In the genomic region with DNA sequence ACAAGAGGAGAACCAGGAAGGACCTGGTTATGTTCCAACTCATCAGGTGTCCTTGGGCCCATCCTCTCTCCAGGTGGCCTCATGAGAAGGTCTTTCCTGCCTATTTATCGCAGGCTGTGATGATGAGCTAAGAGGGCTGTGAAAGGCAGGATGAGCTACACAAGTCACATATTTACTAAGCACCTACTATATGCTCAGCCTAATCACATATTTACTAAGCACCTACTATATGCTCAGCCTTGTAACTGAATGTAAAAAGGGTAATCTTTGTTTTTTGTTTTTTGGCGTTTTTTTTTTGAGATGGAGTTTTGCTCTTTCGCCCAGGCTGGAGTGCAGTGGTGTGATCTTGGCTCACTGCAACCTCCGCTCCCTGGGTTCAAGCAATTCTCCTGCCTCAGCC, we compare ENCODE assay signal across 17 cellular contexts. TPM values are rescaled to one million over a fixed set of nuclear protein-coding genes. Genes with fewer than 3 reads are reported as not detected.
A peak's percentile ranks its signal among the peaks of the same experiment; 100 is the strongest.
DNase-seq lines count a peak whose midpoint lies in the region; ATAC-seq and TF ChIP-seq lines count a peak whose summit lies in the region.
"Had no signal": no experiment of that assay in that cellular context is flagged by ENCODE, and none has a peak within 500 bp of the region (broad histone marks: within the 10 kb centered on the region; RNA-seq: fewer than 3 reads in every experiment).

No MANE protein-coding gene starts in this region.

- POLR2A ChIA-PET in HEK293 (lab: Yijun Ruan, JAX) (interaction anchor here (0.6 kb wide), 1 partner anchor 158 kb away, joined by 3 read pairs; a partner anchor contains a TSS), OCI-LY7 (lab: Charles Lee) (no interaction called here)

- in situ Hi-C loops in gastrocnemius medialis (cut with MboI; ENCODE audit: low sequenced_read_pairs in 4 of 4): no loop called here

- H3K9me3 ChIP-seq in HEK293 (ENCODE audit: control insufficient read depth, insufficient read depth, low read depth, low read length) (no peaks in the 10 kb centered on the region), OCI-LY7 (ENCODE audit: low read length) (no peaks in the 10 kb centered on the region; the same call in 1 of the 2 replicates), gastrocnemius medialis (no peaks in the 10 kb centered on the region), right cardiac atrium (ENCODE audit: control insufficient read depth, low read length) (no peaks in the 10 kb centered on the region)

- ATAC-seq in gastrocnemius medialis (no peak), GM21723 (IDR thresholded peaks at IDR 0.05; ENCODE audit: unreplicated experiment) (no peak), right cardiac atrium (no peak)
- ATAC-seq: GM12878, GM23338, HepG2 had no signal

- H3K27ac ChIP-seq in HEK293 (ENCODE audit: extremely low read depth, low read depth, low read length): no peak overlapping the region
- no peak overlapping the region for H3K27ac ChIP-seq in OCI-LY7 (ENCODE audit: low read depth, low read length, poor library complexity, severe bottlenecking)
- peak overlapping the region; percentile 33 to 78 (median 78) for H3K27ac ChIP-seq in gastrocnemius medialis
- H3K27ac ChIP-seq in right cardiac atrium (ENCODE audit: low read length): no peak overlapping the region
- H3K27ac ChIP-seq: BLaER1 had no signal

- H3K79me2 ChIP-seq in OCI-LY7 (ENCODE audit: insufficient read depth, low read depth, low read length): no peaks in the 10 kb centered on the region

- WGBS in right cardiac atrium: 96% methylated on average over 4 of the region's 4 CpGs

- H3K4me1 ChIP-seq in HEK293 (ENCODE audit: control insufficient read depth, insufficient read depth, low read length) (peaks cover 7% of the 10 kb centered on the region), OCI-LY7 (ENCODE audit: insufficient read depth, low read length, poor library complexity, severe bottlenecking) (peaks cover 95% of the 10 kb centered on the region), gastrocnemius medialis (peaks cover 53 to 68% of the 10 kb centered on the region in 2 donors), right cardiac atrium (ENCODE audit: control insufficient read depth, insufficient read depth, low read length) (peaks cover 11% of the 10 kb centered on the region)

- H4K20me1 ChIP-seq in OCI-LY7 (ENCODE audit: insufficient read depth, low read length): no peaks in the 10 kb centered on the region

- peak overlapping the region; percentile 5; the same call in 1 of the 2 replicates for H3K4me2 ChIP-seq in OCI-LY7 (ENCODE audit: low read length)
- H3K4me2 ChIP-seq: BLaER1, GM23338 had no signal

- no peak overlapping the region for H2AFZ ChIP-seq in OCI-LY7 (ENCODE audit: low read length)
- H2AFZ ChIP-seq: GM23338 had no signal

- no peaks in the 10 kb centered on the region for H3K9me2 ChIP-seq in OCI-LY7 (ENCODE audit: insufficient read depth, low read length)

- TF ChIP-seq POLR2A in gastrocnemius medialis (IDR thresholded peaks at IDR 0.05): no peak

- H3K27me3 ChIP-seq in gastrocnemius medialis (no peaks in the 10 kb centered on the region), right cardiac atrium (ENCODE audit: control insufficient read depth, insufficient read depth) (no peaks in the 10 kb centered on the region)

- H3K4me3 ChIP-seq in HEK293 (ENCODE audit: low read depth, low read length) (no peak overlapping the region), OCI-LY7 (ENCODE audit: low read depth, low read length, poor library complexity, severe bottlenecking) (no peak overlapping the region), gastrocnemius medialis (no peak overlapping the region), right cardiac atrium (ENCODE audit: low read length) (no peak overlapping the region)
- H3K4me3 ChIP-seq: BLaER1, GM12878, GM23338 had no signal

- no peaks in the 10 kb centered on the region for H3K36me3 ChIP-seq in HEK293 (ENCODE audit: control insufficient read depth in 2 of 2, insufficient read depth in 1 of 2, low read length in 2 of 2)
- H3K36me3 ChIP-seq in OCI-LY7 (ENCODE audit: insufficient read depth, low read length): peaks cover 3% of the 10 kb centered on the region
- H3K36me3 ChIP-seq in gastrocnemius medialis: no peaks in the 10 kb centered on the region
- H3K36me3 ChIP-seq: BLaER1 had no signal

- TF ChIP-seq CTCF in HEK293 (tag by site-specific recombination; IDR thresholded peaks at IDR 0.05): no peak
- TF ChIP-seq CTCF in OCI-LY7 (conservative IDR thresholded peaks at IDR 0.05; ENCODE audit: low read length): no peak
- TF ChIP-seq CTCF in gastrocnemius medialis (IDR thresholded peaks at IDR 0.05 in 4 of 5, conservative IDR thresholded peaks at IDR 0.05 in 1 of 5): no peak

- peak; percentile 26 for DNase-seq in NCI-H146 (lab: John Stamatoyannopoulos, UW)
- no peak for DNase-seq in NCI-H146 treated with DMSO at 0.1 percent for 48 hours (lab: John Stamatoyannopoulos, UW; ENCODE audit: unreplicated experiment)
- DNase-seq in OCI-LY7 (ENCODE audit: low spot score): no peak
- DNase-seq in gastrocnemius medialis: no peak
- DNase-seq in right cardiac atrium: no peak
- DNase-seq: 8988T; AML-193; CD8-positive, alpha-beta memory T cell; DMS79; H7 had no signal

- no TSS peak for BruUV-seq in OCI-LY7 (replicated peaks; lab: Mats Ljungman, UMichigan)

- CTCF ChIA-PET in HEK293 (lab: Yijun Ruan, JAX): interaction anchor here (0.7 kb wide), 1 partner anchor 14 kb away, joined by 4 read pairs; no protein-coding TSS in a partner anchor
- CTCF ChIA-PET in OCI-LY7 (lab: Charles Lee; ENCODE audit: unreplicated experiment): no interaction called here

- intact Hi-C loops in OCI-LY7 (cut with micrococcal nuclease; ENCODE audit: unreplicated experiment) (no loop called here), gastrocnemius medialis (cut with DNase I; ENCODE audit: low total_unique reads) (no loop called here), right cardiac atrium (cut with DNase I) (no loop called here)

TF ChIP-seq in HEK293, 187 proteins besides CTCF, POLR2A, EP300 and RAD21:
- TF ChIP-seq TRIM28 (IDR thresholded peaks at IDR 0.05; ENCODE audit: borderline replicate concordance, low read length): no peak
- TF ChIP-seq ZNF664 (tag by site-specific recombination; IDR thresholded peaks at IDR 0.05): peak; percentile 96

RNA-seq across cellular contexts. Expression of a gene that starts 44.2 kb away (rescaled TPM):
- not detected in 2 replicates for total RNA-seq in OCI-LY7 (2014; rRNA removed; shearing (Covaris generic))
- total RNA-seq in OCI-LY7 (2022): not detected in 2 replicates
- under 1 TPM in 1 of 4 donors, not detected in 3; 0.03 TPM for total RNA-seq in gastrocnemius medialis
- under 1 TPM in 1 of 4 donors, not detected in 3; 0.03 TPM for total RNA-seq in right cardiac atrium
- 0.02 TPM for polyA plus RNA-seq in right cardiac atrium
- total RNA-seq: CD8-positive, alpha-beta memory T cell; G401; GM12878; H7 had no signal
- polyA plus RNA-seq: CD8-positive, alpha-beta memory T cell; HepG2 had no signal

RNA-seq across cellular contexts. Expression of a gene that starts 54.4 kb away (rescaled TPM):
- total RNA-seq in OCI-LY7 (2014; rRNA removed; shearing (Covaris generic)): 5.8 and 6.1 TPM in 2 replicates
- total RNA-seq in OCI-LY7 (2022) (12.2 and 12.8 TPM in 2 replicates), gastrocnemius medialis (100 to 1,000 TPM; 104 to 220 (median 128) TPM), right cardiac atrium (10 to 100 TPM; 17.7 to 46.4 (median 37.0) TPM)
- 33.4 TPM for polyA plus RNA-seq in right cardiac atrium

Comparison
In these comparisons a context has a peak if more than half of its experiments do, and no peak if none do; other contexts are left out.
1. H3K27ac ChIP-seq: peak in gastrocnemius medialis (4 of 4); none in HEK293 (single experiment), OCI-LY7 (single experiment) and right cardiac atrium (single experiment).